Comparison of ENCODE assay signal across 8 cellular contexts in genomic region chr6:83055366-83055964, GRCh38. TPM values are rescaled to one million over a fixed set of nuclear protein-coding genes. Genes with fewer than 3 reads are reported as not detected.
A peak's percentile ranks its signal among the peaks of the same experiment; 100 is the strongest.
DNase-seq lines count a peak whose midpoint lies in the region; ATAC-seq and TF ChIP-seq lines count a peak whose summit lies in the region.

No MANE protein-coding gene starts in this region.

- intact Hi-C loops in left colon (cut with DNase I, micrococcal nuclease): loop anchor here (5.0 to 10.0 kb wide), 3 partner anchors 781 to 803 kb away; no protein-coding TSS in a partner anchor

- H3K4me1 Mint-ChIP-seq in T-helper 17 cell: peaks cover 20% of the 10 kb centered on the region

- H3K27me3 Mint-ChIP-seq in T-helper 17 cell: no peaks in the 10 kb centered on the region

- peak; percentile 89 for TF ChIP-seq CTCF in choroid plexus epithelial cell (conservative IDR thresholded peaks at IDR 0.05; ENCODE audit: low read depth, low read length)

- no peak overlapping the region for H3K4me3 ChIP-seq in choroid plexus epithelial cell (ENCODE audit: low read depth, low read length)

- ATAC-seq in GM19372 (IDR thresholded peaks at IDR 0.05; ENCODE audit: low read depth, unreplicated experiment): peak; percentile 48
- peak; percentile 66 for ATAC-seq in T-helper 17 cell
- peak; percentile 64 for ATAC-seq in left colon
- ATAC-seq in HG02870 (IDR thresholded peaks at IDR 0.05; ENCODE audit: unreplicated experiment): no peak

- no peak overlapping the region for H3K4me3 Mint-ChIP-seq in T-helper 17 cell

- no peak overlapping the region for H3K27ac Mint-ChIP-seq in T-helper 17 cell

- peaks cover 11% of the 10 kb centered on the region for H3K36me3 Mint-ChIP-seq in T-helper 17 cell (ENCODE audit: low read depth)

- DNase-seq in COR-L47 (lab: John Stamatoyannopoulos, UW): peak; percentile 49
- DNase-seq in LoVo (ENCODE audit: low spot score): peak; percentile 39
- DNase-seq in T-helper 17 cell: peak in 1 of 3 donors; percentile 20
- peak; percentile 67 for DNase-seq in choroid plexus epithelial cell (ENCODE audit: low read depth)
- DNase-seq in left colon: peak in 1 of 2 donors; percentile 24
- DNase-seq in stimulated activated CD8-positive, alpha-beta memory T cell treated with anti-CD3 and anti-CD28 coated beads, Interleukin-4, amount 100 ng/mL, for 48 hours: peak; percentile 36

- H3K9me3 ChIP-seq in T-helper 17 cell (ENCODE audit: control insufficient read depth, low read length, poor library complexity, severe bottlenecking): no peaks in the 10 kb centered on the region

RNA-seq across cellular contexts. Expression of gene UBE3D, which starts 10.2 kb away (rescaled TPM):
- total RNA-seq in T-helper 17 cell (1 to 10 TPM; 5.0 to 7.0 TPM), left colon (1 to 10 TPM; 3.3 to 5.0 TPM)

RNA-seq across cellular contexts. Expression of gene DOP1A, which starts 12.0 kb away (rescaled TPM):
- total RNA-seq in T-helper 17 cell (10 to 100 TPM; 18.9 to 19.2 TPM), left colon (10 to 100 TPM; 30.8 to 34.5 TPM)
